ENCODE assay signal across 9 cellular contexts in the genomic region with DNA sequence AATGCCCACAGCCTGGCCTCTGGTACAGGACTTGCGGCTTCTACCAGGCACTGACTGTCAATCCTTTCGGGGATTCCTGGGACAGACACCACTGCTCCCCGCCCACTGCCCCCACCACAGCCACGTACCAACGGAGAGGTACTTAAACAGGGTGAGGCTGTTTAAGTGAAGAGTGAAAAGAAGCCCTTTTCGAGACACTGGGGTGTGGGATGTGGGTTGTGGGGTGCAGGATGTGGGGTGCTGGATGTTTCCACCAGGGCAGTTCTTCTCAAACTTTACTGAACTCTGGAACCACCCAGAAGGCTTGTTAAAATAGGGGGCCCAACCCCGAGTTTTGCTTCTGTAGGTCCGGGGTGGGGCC. TPM values are rescaled to one million over a fixed set of nuclear protein-coding genes. Genes with fewer than 3 reads are reported as not detected.
DNase-seq lines count a peak whose midpoint lies in the region; ATAC-seq and TF ChIP-seq lines count a peak whose summit lies in the region.
"Had no signal": no experiment of that assay in that cellular context is flagged by ENCODE, and none has a peak within 500 bp of the region (broad histone marks: within the 10 kb centered on the region; RNA-seq: fewer than 3 reads in every experiment).

No MANE protein-coding gene starts in this region.

- H3K4me3 Mint-ChIP-seq in central memory CD8-positive, alpha-beta T cell: peak overlapping the region; percentile 72
- peak overlapping the region; percentile 77 for H3K4me3 Mint-ChIP-seq in natural killer cell treated with Interleukin-12 subunit alpha and Interleukin-12 subunit beta and Interleukin-15 and Interleukin-18, amount 100 ng/mL, for 72 hours

- H3K4me1 ChIP-seq in upper lobe of left lung: peaks cover 24 to 58% (median 35%) of the 10 kb centered on the region in 4 donors

- peak overlapping the region; percentile 29 to 69 (median 58) for H3K4me3 ChIP-seq in upper lobe of left lung

- DNase-seq in DMS53 (lab: John Stamatoyannopoulos, UW) (peak; percentile 32), DMS53 treated with DMSO at 0.1 percent for 48 hours (lab: John Stamatoyannopoulos, UW; ENCODE audit: unreplicated experiment) (no peak), upper lobe of left lung (no peak), amygdala (lab: John Stamatoyannopoulos, UW) (no peak), hypothalamus (lab: John Stamatoyannopoulos, UW) (no peak)
- DNase-seq in central memory CD8-positive, alpha-beta T cell (ENCODE audit: low spot score in 2 of 2): peak in 1 of 2 donors; percentile 86
- no peak for DNase-seq in natural killer cell treated with Interleukin-12 subunit alpha and Interleukin-12 subunit beta and Interleukin-15 and Interleukin-18, amount 100 ng/mL, for 72 hours (ENCODE audit: low spot score)

- no peaks in the 10 kb centered on the region for H3K9me3 ChIP-seq in upper lobe of left lung

- H3K27ac Mint-ChIP-seq in central memory CD8-positive, alpha-beta T cell (ENCODE audit: low read depth): peak overlapping the region; percentile 63
- peak overlapping the region; percentile 72 to 75 for H3K27ac Mint-ChIP-seq in natural killer cell treated with Interleukin-12 subunit alpha and Interleukin-12 subunit beta and Interleukin-15 and Interleukin-18, amount 100 ng/mL, for 72 hours

- no peak for TF ChIP-seq POLR2A in upper lobe of left lung (IDR thresholded peaks at IDR 0.05)

- H3K4me1 Mint-ChIP-seq in central memory CD8-positive, alpha-beta T cell: peaks cover 81% of the 10 kb centered on the region
- peaks cover 59 to 68% of the 10 kb centered on the region in 2 donors for H3K4me1 Mint-ChIP-seq in natural killer cell treated with Interleukin-12 subunit alpha and Interleukin-12 subunit beta and Interleukin-15 and Interleukin-18, amount 100 ng/mL, for 72 hours (ENCODE audit: low read depth in 2 of 2)

- H3K36me3 Mint-ChIP-seq in central memory CD8-positive, alpha-beta T cell (ENCODE audit: insufficient read depth): peaks cover 22% of the 10 kb centered on the region
- no peaks in the 10 kb centered on the region for H3K36me3 Mint-ChIP-seq in natural killer cell treated with Interleukin-12 subunit alpha and Interleukin-12 subunit beta and Interleukin-15 and Interleukin-18, amount 100 ng/mL, for 72 hours

- no peaks in the 10 kb centered on the region for H3K9me3 Mint-ChIP-seq in central memory CD8-positive, alpha-beta T cell
- H3K9me3 Mint-ChIP-seq in natural killer cell treated with Interleukin-12 subunit alpha and Interleukin-12 subunit beta and Interleukin-15 and Interleukin-18, amount 100 ng/mL, for 72 hours: no peaks in the 10 kb centered on the region

- TF ChIP-seq EP300 in upper lobe of left lung (IDR thresholded peaks at IDR 0.05): no peak

- H3K27me3 ChIP-seq in upper lobe of left lung: peaks cover 0 to 13% (median 6%) of the 10 kb centered on the region in 4 donors

- 20 to 22% methylated on average over 7 to 8 of the region's 8 CpGs for WGBS in upper lobe of left lung, 2 donors

- TF ChIP-seq CTCF in upper lobe of left lung (IDR thresholded peaks at IDR 0.05): no peak

- H3K27me3 Mint-ChIP-seq in central memory CD8-positive, alpha-beta T cell: no peaks in the 10 kb centered on the region
- H3K27me3 Mint-ChIP-seq in natural killer cell treated with Interleukin-12 subunit alpha and Interleukin-12 subunit beta and Interleukin-15 and Interleukin-18, amount 100 ng/mL, for 72 hours: no peaks in the 10 kb centered on the region

- no peaks in the 10 kb centered on the region for H3K36me3 ChIP-seq in upper lobe of left lung

- peak overlapping the region; percentile 67 to 86 (median 78) for H3K27ac ChIP-seq in upper lobe of left lung
- H3K27ac ChIP-seq: 22Rv1 had no signal

- ATAC-seq in central memory CD8-positive, alpha-beta T cell (replicated peaks; ENCODE audit: extremely low read depth, poor library complexity, severe bottlenecking): peak; percentile 82
- ATAC-seq in natural killer cell treated with Interleukin-12 subunit alpha and Interleukin-12 subunit beta and Interleukin-15 and Interleukin-18, amount 100 ng/mL, for 72 hours: peak; percentile 8 to 37
- ATAC-seq in upper lobe of left lung (ENCODE audit: low FRiP score in 2 of 2) (no peak), GM21723 (IDR thresholded peaks at IDR 0.05; ENCODE audit: unreplicated experiment) (no peak)

RNA-seq across cellular contexts. Expression of a gene that starts 34.2 kb away (rescaled TPM):
- total RNA-seq in natural killer cell treated with Interleukin-12 subunit alpha and Interleukin-12 subunit beta and Interleukin-15 and Interleukin-18, amount 100 ng/mL, for 72 hours: 10 to 100 TPM; 15.7 to 29.2 TPM
- total RNA-seq in upper lobe of left lung: 10 to 100 TPM; 13.1 to 68.1 (median 15.8) TPM

Comparison
In these comparisons a context has a peak if more than half of its experiments do, and no peak if none do; other contexts are left out.
1. ATAC-seq: peak in central memory CD8-positive, alpha-beta T cell (single experiment) and natural killer cell treated with Interleukin-12 subunit alpha and Interleukin-12 subunit beta and Interleukin-15 and Interleukin-18, amount 100 ng/mL, for 72 hours (2 of 2); none in upper lobe of left lung (0 of 2) and GM21723 (single experiment).